8 cellular contexts compared by ENCODE assay signal in genomic region chr5:93622240-93622885, GRCh38. TPM values are rescaled to one million over a fixed set of nuclear protein-coding genes. Genes with fewer than 3 reads are reported as not detected.
DNase-seq lines count a peak whose midpoint lies in the region; ATAC-seq and TF ChIP-seq lines count a peak whose summit lies in the region.

No MANE protein-coding gene starts in this region.

- no peak overlapping the region for H3K27ac Mint-ChIP-seq in MCF 10A (ENCODE audit: low read depth, unreplicated experiment)

- no peaks in the 10 kb centered on the region for H3K9me3 ChIP-seq in A673 (ENCODE audit: low read depth, low read length, poor library complexity, severe bottlenecking)

- H3K4me1 Mint-ChIP-seq in MCF 10A (ENCODE audit: insufficient read depth, unreplicated experiment), result peaks cover 6% of the 10 kb centered on the region

- TF ChIP-seq POLR2A in GM18505 (IDR thresholded peaks at IDR 0.05; ENCODE audit: borderline replicate concordance, extremely low read depth, insufficient read depth, insufficient read length), result no peak

- no peaks in the 10 kb centered on the region for H3K27me3 ChIP-seq in A673 (replicated peaks; ENCODE audit: insufficient read depth, low read depth, low read length, poor library complexity)

- intact Hi-C loops in A673 (cut with micrococcal nuclease; ENCODE audit: unreplicated experiment) (no loop called here), MCF 10A (cut with micrococcal nuclease) (loop anchor here (5.0 to 10.0 kb wide), 2 partner anchors 165 to 292 kb away; no protein-coding TSS in a partner anchor)

- no peak overlapping the region for H3K27ac ChIP-seq in A673 (ENCODE audit: low read depth, low read length, poor library complexity, severe bottlenecking)

- H3K36me3 ChIP-seq in A673 (ENCODE audit: insufficient read depth, low read length, poor library complexity, severe bottlenecking), result no peaks in the 10 kb centered on the region

- H3K4me3 ChIP-seq in A673 (ENCODE audit: low read depth, low read length, poor library complexity, severe bottlenecking), result no peak overlapping the region

- H3K27me3 Mint-ChIP-seq in MCF 10A (ENCODE audit: insufficient read depth, unreplicated experiment), result no peaks in the 10 kb centered on the region

- peak overlapping the region; percentile 89 for H3K4me3 Mint-ChIP-seq in MCF 10A (ENCODE audit: unreplicated experiment)

- POLR2A ChIA-PET in A673 (lab: Charles Lee; ENCODE audit: low non-redundant PET) (no interaction called here), MCF 10A (lab: Yijun Ruan, JAX) (interaction anchor here (0.6 to 1.1 kb wide), 2 partner anchors 167 to 1824 kb away, joined by 3 read pairs; no protein-coding TSS in a partner anchor)

- no peaks in the 10 kb centered on the region for H3K4me1 ChIP-seq in A673 (ENCODE audit: insufficient read depth, low read length, poor library complexity, severe bottlenecking)

- H3K36me3 Mint-ChIP-seq in MCF 10A (ENCODE audit: insufficient read depth, unreplicated experiment), result peaks cover 7% of the 10 kb centered on the region

- DNase-seq in A673 (ENCODE audit: low spot score) (peak; percentile 27), NCI-H446 treated with DMSO at 0.1 percent for 48 hours (lab: John Stamatoyannopoulos, UW) (peak; percentile 23), MCF 10A (ENCODE audit: unreplicated experiment) (no peak), lung microvascular endothelial cell (ENCODE audit: low read depth in 2 of 2) (peak; percentile 47 to 66), NCI-H128 (lab: John Stamatoyannopoulos, UW; ENCODE audit: unreplicated experiment) (no peak), D341Med (ENCODE audit: low spot score) (no peak), Kasumi-1 (lab: John Stamatoyannopoulos, UW) (no peak)

- no TSS peak for BruUV-seq in A673 (replicated peaks; lab: Mats Ljungman, UMichigan)
- BruUV-seq in MCF 10A (replicated peaks; lab: Mats Ljungman, UMichigan), result no TSS peak

- CTCF ChIA-PET in A673 (lab: Charles Lee), result no interaction called here
- CTCF ChIA-PET in MCF 10A (lab: Yijun Ruan, JAX), result interaction anchor here (0.9 to 3.2 kb wide), 3 partner anchors 10 to 178 kb away, joined by 3 to 23 read pairs (median 13); no protein-coding TSS in a partner anchor

- peak; percentile 28 for ATAC-seq in GM18505 (IDR thresholded peaks at IDR 0.05; ENCODE audit: unreplicated experiment)

- H3K9me3 Mint-ChIP-seq in MCF 10A (ENCODE audit: unreplicated experiment), result no peaks in the 10 kb centered on the region

- TF ChIP-seq CTCF in A673 (conservative IDR thresholded peaks at IDR 0.05; ENCODE audit: low read depth, low read length), result no peak
- TF ChIP-seq CTCF in MCF 10A (IDR thresholded peaks at IDR 0.05; ENCODE audit: unreplicated experiment), result no peak

RNA-seq across cellular contexts. Expression of gene NR2F1, which starts 39.3 kb away (rescaled TPM):
- total RNA-seq in A673 (2021) (3.0 and 3.5 TPM in 2 replicates), MCF 10A (2022) (1.4 and 1.7 TPM in 2 replicates), lung microvascular endothelial cell (30.5 and 118 TPM in 2 replicates)

RNA-seq across cellular contexts. Expression of gene NR2F1-AS1, which starts 41.3 kb away (rescaled TPM):
- total RNA-seq in A673 (2021), result 1.8 and 2.3 TPM in 2 replicates
- 3.2 and 4.6 TPM in 2 replicates for total RNA-seq in MCF 10A (2022)
- 16.1 and 29.8 TPM in 2 replicates for total RNA-seq in lung microvascular endothelial cell

Comparison
In these comparisons a context has a peak if more than half of its experiments do, and no peak if none do; other contexts are left out.
1. DNase-seq: peak in A673 (single experiment), NCI-H446 treated with DMSO at 0.1 percent for 48 hours (single experiment) and lung microvascular endothelial cell (2 of 2); none in MCF 10A (single experiment), NCI-H128 (single experiment), D341Med (single experiment) and Kasumi-1 (0 of 2).